20 cellular contexts compared by ENCODE assay signal in the genomic region with DNA sequence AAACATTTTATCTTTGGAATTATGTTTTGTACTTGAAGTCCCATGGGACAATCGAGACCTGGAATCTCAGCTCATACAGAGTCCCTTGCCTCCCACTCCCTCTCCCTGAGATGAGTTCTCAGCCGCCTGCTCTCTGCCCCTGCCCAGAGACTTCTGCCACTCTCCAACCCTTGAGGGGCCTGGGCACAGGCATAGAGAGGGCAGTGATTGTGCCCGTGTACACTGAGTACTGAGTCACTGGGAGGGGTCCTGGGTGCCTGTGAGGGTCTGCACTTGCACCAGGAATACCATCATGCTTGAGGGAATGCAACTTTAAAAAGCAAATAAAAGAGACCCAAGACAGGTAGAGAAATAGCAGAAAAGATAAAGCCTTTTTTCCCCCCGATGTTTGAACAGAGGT.
"Had no signal": no experiment of that assay in that cellular context is flagged by ENCODE, and none has a peak within 500 bp of the region (broad histone marks: within the 10 kb centered on the region; RNA-seq: fewer than 3 reads in every experiment).

No MANE protein-coding gene starts in this region.

- H3K9me3 ChIP-seq: MG63, SJSA1 had no signal

- H3K36me3 ChIP-seq: MG63, SJSA1 had no signal

- FAIRE-seq: RCC 7860 had no signal

- H3K4me3 ChIP-seq: MG63, SJSA1, SK-N-MC had no signal

- DNase-seq: KBM-7, MG63, NCI-H1092, NCI-H1105 treated with DMSO at 0.1 percent for 48 hours, NCI-H1417 treated with DMSO at 0.1 percent for 48 hours, NCI-H146, NCI-H1694 treated with DMSO at 0.1 percent for 48 hours, NCI-H1930, NCI-H2081, NCI-H2107, NCI-H2227 treated with DMSO at 0.1 percent for 48 hours, NCI-H524, NCI-H526 treated with DMSO at 0.1 percent for 48 hours, NCI-H748 treated with DMSO at 0.1 percent for 48 hours, Right ventricle myocardium superior, RPMI8226, SIG-M5 had no signal

- H3K4me1 ChIP-seq: SJSA1 had no signal

- H3K27ac ChIP-seq: SJSA1, SK-N-MC had no signal

- H3K27me3 ChIP-seq: MG63, SJSA1 had no signal
